9 cellular contexts compared by ENCODE assay signal in the genomic region with DNA sequence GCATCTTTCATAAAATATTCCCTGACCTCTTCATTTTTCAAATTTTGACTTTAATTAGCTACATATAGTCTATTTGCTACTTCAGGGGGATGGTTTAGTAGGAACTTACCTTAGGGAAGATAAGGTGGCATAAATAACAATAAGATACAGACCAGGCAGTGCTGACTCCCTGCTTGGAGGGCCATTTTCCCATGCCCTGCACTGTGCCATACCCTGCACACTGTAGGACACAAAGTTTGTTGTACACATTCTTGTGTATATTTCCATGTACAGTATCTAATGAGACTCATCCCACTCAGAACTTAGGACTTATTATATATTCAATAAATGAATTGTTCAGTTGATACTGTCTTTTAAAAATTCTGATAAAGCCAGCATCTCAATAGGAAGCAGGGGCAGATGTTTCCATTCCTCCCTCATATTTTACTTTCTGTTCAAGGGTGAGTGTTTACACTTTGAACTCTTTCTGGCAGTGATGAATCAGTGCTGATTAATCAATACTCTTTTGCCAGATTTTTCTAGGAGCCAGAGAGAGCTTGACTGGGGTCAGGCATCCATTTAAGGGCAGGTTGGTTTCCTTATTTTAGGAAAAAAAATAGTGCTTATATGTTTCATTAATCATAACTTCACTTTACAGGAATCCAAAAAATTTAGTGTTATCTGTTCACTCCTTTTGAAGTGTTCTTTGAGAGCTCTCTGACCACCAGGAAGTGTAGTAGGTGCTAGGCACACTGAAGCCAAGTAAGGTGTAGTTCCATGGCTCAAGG. TPM values are rescaled to one million over a fixed set of nuclear protein-coding genes. Genes with fewer than 3 reads are reported as not detected.
DNase-seq lines count a peak whose midpoint lies in the region; ATAC-seq and TF ChIP-seq lines count a peak whose summit lies in the region.
"Had no signal": no experiment of that assay in that cellular context is flagged by ENCODE, and none has a peak within 500 bp of the region (broad histone marks: within the 10 kb centered on the region; RNA-seq: fewer than 3 reads in every experiment).

No MANE protein-coding gene starts in this region.

- no peaks in the 10 kb centered on the region for H3K9me3 ChIP-seq in suprapubic skin

- H3K4me1 ChIP-seq in suprapubic skin = peaks cover 58% of the 10 kb centered on the region

- H3K27ac ChIP-seq in suprapubic skin = peak overlapping the region; percentile 58

- ATAC-seq in activated T-cell treated with anti-CD3 and anti-CD28 coated beads, Interleukin-2, amount 50 U/mL, for 4 hours = peak in 1 of 2 donors; percentile 62

- TF ChIP-seq EP300 in suprapubic skin (IDR thresholded peaks at IDR 0.05) = no peak

- H3K4me1 Mint-ChIP-seq in activated T-cell treated with anti-CD3 and anti-CD28 coated beads, Interleukin-2, amount 50 U/mL, for 4 hours (ENCODE audit: low read depth) = peaks cover 21% of the 10 kb centered on the region

- H3K4me3 ChIP-seq in NB4 (ENCODE audit: low read depth, low read length) (peak overlapping the region; percentile 52), fibroblast of the aortic adventitia (ENCODE audit: low read depth, low read length) (no peak overlapping the region), suprapubic skin (no peak overlapping the region)

- TF ChIP-seq CTCF in NB4 (IDR thresholded peaks at IDR 0.05; ENCODE audit: low read depth, low read length) (no peak), fibroblast of the aortic adventitia (IDR thresholded peaks at IDR 0.05; ENCODE audit: insufficient read depth, low read length) (no peak), suprapubic skin (IDR thresholded peaks at IDR 0.05) (no peak)

- TF ChIP-seq POLR2A in NB4 (IDR thresholded peaks at IDR 0.05; ENCODE audit: extremely low read depth, insufficient read length) (no peak), suprapubic skin (IDR thresholded peaks at IDR 0.05) (no peak)

- H3K36me3 Mint-ChIP-seq in activated T-cell treated with anti-CD3 and anti-CD28 coated beads, Interleukin-2, amount 50 U/mL, for 4 hours (ENCODE audit: insufficient read depth) = no peaks in the 10 kb centered on the region

- H3K27me3 ChIP-seq in suprapubic skin = no peaks in the 10 kb centered on the region

- H3K27me3 Mint-ChIP-seq in activated T-cell treated with anti-CD3 and anti-CD28 coated beads, Interleukin-2, amount 50 U/mL, for 4 hours (ENCODE audit: low read depth) = no peaks in the 10 kb centered on the region
- H3K27me3 Mint-ChIP-seq: activated naive CD8-positive, alpha-beta T cell had no signal

- DNase-seq in activated T-cell treated with anti-CD3 and anti-CD28 coated beads, Interleukin-2, amount 50 U/mL, for 4 hours = no peak
- DNase-seq in activated T-cell treated with anti-CD3 and anti-CD28 coated beads, Interleukin-2, amount 50 U/mL, for 48 hours = no peak
- DNase-seq in NB4 (ENCODE audit: low read depth) = no peak
- peak; percentile 54 for DNase-seq in fibroblast of the aortic adventitia (ENCODE audit: low read depth)
- DNase-seq in suprapubic skin (ENCODE audit: low spot score in 2 of 2) = no peak
- DNase-seq in Ammon's horn (ENCODE audit: low spot score) = no peak
- DNase-seq in NCI-H82 (lab: John Stamatoyannopoulos, UW) = no peak
- DNase-seq in NOMO-1 treated with dmso at 0.1 percent for 144 hours (lab: John Stamatoyannopoulos, UW; ENCODE audit: unreplicated experiment) = no peak

- H3K9me3 Mint-ChIP-seq in activated T-cell treated with anti-CD3 and anti-CD28 coated beads, Interleukin-2, amount 50 U/mL, for 4 hours = no peaks in the 10 kb centered on the region

- peak overlapping the region; percentile 0 for H3K4me3 Mint-ChIP-seq in activated T-cell treated with anti-CD3 and anti-CD28 coated beads, Interleukin-2, amount 50 U/mL, for 4 hours
- H3K4me3 Mint-ChIP-seq: activated naive CD8-positive, alpha-beta T cell had no signal

- H3K36me3 ChIP-seq in suprapubic skin = no peaks in the 10 kb centered on the region

RNA-seq across cellular contexts. Expression of a gene that starts 30.6 kb away (rescaled TPM):
- total RNA-seq in activated T-cell treated with anti-CD3 and anti-CD28 coated beads, Interleukin-2, amount 50 U/mL, for 4 hours = 10 to 100 TPM; 12.6 to 15.3 (median 15.3) TPM
- 66.6 and 112 TPM in 2 replicates for total RNA-seq in fibroblast of the aortic adventitia (ENCODE audit: low replicate concordance)
- total RNA-seq in suprapubic skin = 10 to 100 TPM; 37.1 to 52.3 (median 39.9) TPM
